In the genomic region with DNA sequence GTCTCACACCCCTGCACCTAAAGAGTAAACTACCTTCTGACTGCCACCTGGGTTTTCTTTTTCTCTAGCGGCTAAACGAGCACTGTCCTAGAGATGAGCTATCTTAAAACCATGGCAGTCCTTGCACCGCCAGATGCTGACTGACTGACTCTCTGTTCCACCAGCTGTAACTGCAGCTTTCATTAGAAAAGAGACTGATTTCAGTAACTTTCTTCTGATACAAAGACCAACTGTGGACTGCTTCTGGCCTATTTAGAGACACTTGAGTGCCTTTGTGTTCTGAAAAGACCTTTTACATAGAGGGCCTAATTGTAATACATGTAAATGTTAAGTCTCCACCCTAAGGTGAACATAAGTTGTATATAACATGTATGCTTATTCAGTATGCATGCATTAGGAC, we compare ENCODE assay signal across 21 cellular contexts.
"Had no signal": no experiment of that assay in that cellular context is flagged by ENCODE, and none has a peak within 500 bp of the region (broad histone marks: within the 10 kb centered on the region; RNA-seq: fewer than 3 reads in every experiment).

No MANE protein-coding gene starts in this region.

- H3K9me3 Mint-ChIP-seq: activated CD4-positive, alpha-beta memory T cell treated with anti-CD3 and anti-CD28 coated beads for 36 hours; activated T-cell treated with anti-CD3 and anti-CD28 coated beads, Interleukin-2, amount 50 U/mL, for 24 hours; naive B cell; stimulated activated memory B cell treated with anti-CD40 and anti-IgM and Interleukin-4, amounts not matched to agents 10 μg/mL and 1 μg/mL and 100 μg/mL, for 72 hours; T-cell had no signal

- H3K4me1 Mint-ChIP-seq: activated CD4-positive, alpha-beta T cell treated with anti-CD3 and anti-CD28 coated beads for 36 hours; activated CD8-positive, alpha-beta memory T cell treated with anti-CD3 and anti-CD28 coated beads, Interleukin-2, amount 10 ng/mL, durations not matched to agents 7 days and 5 days; T-cell had no signal

- H3K27ac Mint-ChIP-seq: activated CD4-positive, alpha-beta memory T cell treated with anti-CD3 and anti-CD28 coated beads for 36 hours; activated CD4-positive, alpha-beta T cell treated with anti-CD3 and anti-CD28 coated beads for 36 hours; activated CD8-positive, alpha-beta memory T cell treated with anti-CD3 and anti-CD28 coated beads, Interleukin-2, amount 10 ng/mL, durations not matched to agents 7 days and 5 days; activated T-cell treated with anti-CD3 and anti-CD28 coated beads, Interleukin-2, amount 50 U/mL, for 24 hours; naive B cell; stimulated activated memory B cell treated with anti-CD40 and anti-IgM and Interleukin-4, amounts not matched to agents 10 μg/mL and 1 μg/mL and 100 μg/mL, for 72 hours; T-cell had no signal

- H3K9me3 ChIP-seq: heart left ventricle, lower lobe of right lung, pancreas, tibial nerve had no signal

- DNase-seq: activated CD4-positive, alpha-beta memory T cell treated with anti-CD3 and anti-CD28 coated beads for 36 hours; activated CD4-positive, alpha-beta T cell treated with anti-CD3 and anti-CD28 coated beads for 36 hours; activated CD8-positive, alpha-beta memory T cell treated with anti-CD3 and anti-CD28 coated beads, Interleukin-2, amount 10 ng/mL, durations not matched to agents 7 days and 5 days; activated effector memory CD4-positive, alpha-beta T cell treated with Interleukin-2 at 50 U/mL for 16 hours; activated naive CD4-positive, alpha-beta T cell treated with anti-CD3 and anti-CD28 coated beads, Interleukin-2, amount 50 U/mL, for 16 hours; activated T-cell treated with anti-CD3 and anti-CD28 coated beads, Interleukin-2, amount 50 U/mL, for 24 hours; central memory CD4-positive, alpha-beta T cell; cortex of kidney; effector CD8-positive, alpha-beta T cell; foreskin keratinocyte; heart left ventricle; left cardiac atrium; lower lobe of right lung; naive B cell; pancreas; stimulated activated CD4-positive, alpha-beta T cell treated with anti-CD3 and anti-CD28 coated beads, Interleukin-2, amount 100 ng/mL, for 48 hours; T-cell; T-helper 9 cell; WERI-Rb-1 had no signal

- H3K36me3 Mint-ChIP-seq: activated CD8-positive, alpha-beta memory T cell treated with anti-CD3 and anti-CD28 coated beads, Interleukin-2, amount 10 ng/mL, durations not matched to agents 7 days and 5 days had no signal

- H3K4me3 Mint-ChIP-seq: activated CD4-positive, alpha-beta memory T cell treated with anti-CD3 and anti-CD28 coated beads for 36 hours; activated CD4-positive, alpha-beta T cell treated with anti-CD3 and anti-CD28 coated beads for 36 hours; activated CD8-positive, alpha-beta memory T cell treated with anti-CD3 and anti-CD28 coated beads, Interleukin-2, amount 10 ng/mL, durations not matched to agents 7 days and 5 days; activated T-cell treated with anti-CD3 and anti-CD28 coated beads, Interleukin-2, amount 50 U/mL, for 24 hours; naive B cell; stimulated activated memory B cell treated with anti-CD40 and anti-IgM and Interleukin-4, amounts not matched to agents 10 μg/mL and 1 μg/mL and 100 μg/mL, for 72 hours; T-cell had no signal

- H3K27me3 ChIP-seq: foreskin keratinocyte, heart left ventricle, pancreas, tibial nerve had no signal

- H3K4me1 ChIP-seq: foreskin keratinocyte, pancreas had no signal

- H3K36me3 ChIP-seq: heart left ventricle, lower lobe of right lung, pancreas, tibial nerve, WERI-Rb-1 had no signal

- H3K27ac ChIP-seq: foreskin keratinocyte, pancreas, WERI-Rb-1 had no signal

- ATAC-seq: activated CD4-positive, alpha-beta T cell treated with anti-CD3 and anti-CD28 coated beads for 36 hours; activated CD8-positive, alpha-beta memory T cell treated with anti-CD3 and anti-CD28 coated beads, Interleukin-2, amount 10 ng/mL, durations not matched to agents 7 days and 5 days; stimulated activated memory B cell treated with anti-CD40 and anti-IgM and Interleukin-4, amounts not matched to agents 10 μg/mL and 1 μg/mL and 100 μg/mL, for 72 hours; T-cell had no signal

- H3K4me3 ChIP-seq: heart left ventricle, lower lobe of right lung, pancreas, tibial nerve had no signal

- H3K27me3 Mint-ChIP-seq: activated CD4-positive, alpha-beta memory T cell treated with anti-CD3 and anti-CD28 coated beads for 36 hours; activated CD4-positive, alpha-beta T cell treated with anti-CD3 and anti-CD28 coated beads for 36 hours; activated CD8-positive, alpha-beta memory T cell treated with anti-CD3 and anti-CD28 coated beads, Interleukin-2, amount 10 ng/mL, durations not matched to agents 7 days and 5 days; activated T-cell treated with anti-CD3 and anti-CD28 coated beads, Interleukin-2, amount 50 U/mL, for 24 hours; naive B cell; stimulated activated memory B cell treated with anti-CD40 and anti-IgM and Interleukin-4, amounts not matched to agents 10 μg/mL and 1 μg/mL and 100 μg/mL, for 72 hours; T-cell had no signal
